ENCODE assay signal across 26 cellular contexts in genomic region chr7:39153113-39153512, GRCh38.
DNase-seq lines count a peak whose midpoint lies in the region; TF ChIP-seq lines count a peak whose summit lies in the region.
"Had no signal": no experiment of that assay in that cellular context is flagged by ENCODE, and none has a peak within 500 bp of the region (broad histone marks: within the 10 kb centered on the region; RNA-seq: fewer than 3 reads in every experiment).

No MANE protein-coding gene starts in this region.

- no peaks in the 10 kb centered on the region for H3K36me3 ChIP-seq in neural cell (ENCODE audit: insufficient read depth, low read length)
- H3K36me3 ChIP-seq: BE2C; BLaER1; BLaER1 treated with 17β-estradiol and CSF1 and Interleukin-3, amounts not matched to agents 10 nM and 100 nM had no signal

- H2AFZ ChIP-seq in neural cell (ENCODE audit: low read depth, low read length), result no peak overlapping the region

- TF ChIP-seq CTCF in neural cell (IDR thresholded peaks at IDR 0.05; ENCODE audit: poor library complexity, severe bottlenecking), result no peak

- H3K27ac ChIP-seq in neural cell (ENCODE audit: low read length), result no peak overlapping the region
- H3K27ac ChIP-seq: 22Rv1; A549; BLaER1; BLaER1 treated with 17β-estradiol and CSF1 and Interleukin-3, amounts not matched to agents 10 nM and 100 nM; C4-2B had no signal

- no peaks in the 10 kb centered on the region for H4K20me1 ChIP-seq in neural cell (ENCODE audit: insufficient read depth)
- H4K20me1 ChIP-seq: BLaER1; BLaER1 treated with 17β-estradiol and CSF1 and Interleukin-3, amounts not matched to agents 10 nM and 100 nM had no signal

- no peaks in the 10 kb centered on the region for H3K79me2 ChIP-seq in neural cell (replicated peaks; ENCODE audit: insufficient read depth, low read length)

- no peak for TF ChIP-seq RAD21 in neural cell (conservative IDR thresholded peaks at IDR 0.05)

- no peaks in the 10 kb centered on the region for H3K9me3 ChIP-seq in neural cell (ENCODE audit: low read length)
- H3K9me3 ChIP-seq: A549; BE2C; BLaER1; BLaER1 treated with 17β-estradiol and CSF1 and Interleukin-3, amounts not matched to agents 10 nM and 100 nM; Caco-2 had no signal

- TF ChIP-seq EP300 in neural cell (conservative IDR thresholded peaks at IDR 0.05; ENCODE audit: poor library complexity, severe bottlenecking), result peak; percentile 74

- no peak overlapping the region for H3K4me3 ChIP-seq in neural cell (ENCODE audit: low read length)
- H3K4me3 ChIP-seq: A549; BLaER1; BLaER1 treated with 17β-estradiol and CSF1 and Interleukin-3, amounts not matched to agents 10 nM and 100 nM had no signal

- no peaks in the 10 kb centered on the region for H3K27me3 ChIP-seq in neural cell (ENCODE audit: insufficient read depth, low read depth, low read length)
- H3K27me3 ChIP-seq: BLaER1; BLaER1 treated with 17β-estradiol and CSF1 and Interleukin-3, amounts not matched to agents 10 nM and 100 nM had no signal

- no peaks in the 10 kb centered on the region for H3K9me2 ChIP-seq in neural cell (ENCODE audit: insufficient read depth, low read length)

- H3F3A ChIP-seq in neural cell (ENCODE audit: insufficient read depth, low read length, poor library complexity, severe bottlenecking), result no peaks in the 10 kb centered on the region

- H3K4me2 ChIP-seq in neural cell (ENCODE audit: low read length), result peak overlapping the region; percentile 26
- H3K4me2 ChIP-seq: A549; BLaER1; BLaER1 treated with 17β-estradiol and CSF1 and Interleukin-3, amounts not matched to agents 10 nM and 100 nM had no signal

- no peak for DNase-seq in inferior parietal cortex (ENCODE audit: extremely low spot score)
- DNase-seq: 8988T; ACHN; AML-193; BE2C; C1 segment of cervical spinal cord; Caco-2; Calu3; CD4-positive, alpha-beta memory T cell; CD4-positive, alpha-beta T cell; CD4-positive, CD25-positive, alpha-beta regulatory T cell; CD8-positive, alpha-beta memory T cell; CD8-positive, alpha-beta T cell; COR-L47; DMS 273 treated with DMSO at 0.1 percent for 48 hours; DMS153; DMS79; DMS79 treated with DMSO at 0.1 percent for 48 hours; DND-41; EL had no signal

- H3K9ac ChIP-seq in neural cell (ENCODE audit: low read length), result no peak overlapping the region
- H3K9ac ChIP-seq: BLaER1; BLaER1 treated with 17β-estradiol and CSF1 and Interleukin-3, amounts not matched to agents 10 nM and 100 nM had no signal

TF ChIP-seq in neural cell, 6 proteins besides CTCF, POLR2A, EP300 and RAD21:
- TF ChIP-seq POLR2AphosphoS5 (IDR thresholded peaks at IDR 0.05) (peak; percentile 84), EZH2 (IDR thresholded peaks at IDR 0.05; ENCODE audit: borderline replicate concordance, insufficient read depth, low read length, poor library complexity, severe bottlenecking) (no peak)
